Comparison of ENCODE assay signal across 3 cellular contexts in the genomic region with DNA sequence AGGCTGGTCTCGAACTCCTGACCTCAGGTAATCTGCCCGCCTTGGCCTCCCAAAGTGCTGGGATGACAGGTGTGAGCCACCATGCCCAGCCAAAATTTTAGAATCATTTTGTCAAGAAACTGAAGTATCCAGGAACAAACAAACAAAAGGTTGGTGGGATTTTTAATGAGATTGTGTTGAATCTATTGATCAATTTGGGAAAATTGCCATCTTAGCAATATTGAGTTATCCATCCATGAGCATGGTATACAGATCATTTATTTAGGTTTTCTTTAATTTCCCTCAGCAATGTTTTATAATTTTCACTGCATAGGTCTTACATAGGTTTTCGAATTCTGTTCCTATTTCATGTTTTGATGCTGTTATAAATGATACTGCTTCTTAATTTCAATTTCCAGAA.
TF ChIP-seq lines count a peak whose summit lies in the region.

No MANE protein-coding gene starts in this region.

TF ChIP-seq in A549, 52 proteins besides CTCF, POLR2A, EP300 and RAD21:
- no peak for TF ChIP-seq ZSCAN20 (CRISPR knock-in tag; IDR thresholded peaks at IDR 0.05)
- peak; percentile 56 for TF ChIP-seq MAFK (IDR thresholded peaks at IDR 0.05; ENCODE audit: partially characterized antibody)

TF ChIP-seq in HEK293, 187 proteins besides CTCF, POLR2A, EP300 and RAD21:
- TF ChIP-seq ZNF248 (tag by site-specific recombination; IDR thresholded peaks at IDR 0.05) = peak; percentile 68; the same call in 1 of the 2 replicates
- no peak for TF ChIP-seq ZNF530 (tag by site-specific recombination; IDR thresholded peaks at IDR 0.05; ENCODE audit: low read depth)

TF ChIP-seq in K562, 482 proteins besides CTCF, POLR2A, EP300 and RAD21:
- TF ChIP-seq, protein P1, sequence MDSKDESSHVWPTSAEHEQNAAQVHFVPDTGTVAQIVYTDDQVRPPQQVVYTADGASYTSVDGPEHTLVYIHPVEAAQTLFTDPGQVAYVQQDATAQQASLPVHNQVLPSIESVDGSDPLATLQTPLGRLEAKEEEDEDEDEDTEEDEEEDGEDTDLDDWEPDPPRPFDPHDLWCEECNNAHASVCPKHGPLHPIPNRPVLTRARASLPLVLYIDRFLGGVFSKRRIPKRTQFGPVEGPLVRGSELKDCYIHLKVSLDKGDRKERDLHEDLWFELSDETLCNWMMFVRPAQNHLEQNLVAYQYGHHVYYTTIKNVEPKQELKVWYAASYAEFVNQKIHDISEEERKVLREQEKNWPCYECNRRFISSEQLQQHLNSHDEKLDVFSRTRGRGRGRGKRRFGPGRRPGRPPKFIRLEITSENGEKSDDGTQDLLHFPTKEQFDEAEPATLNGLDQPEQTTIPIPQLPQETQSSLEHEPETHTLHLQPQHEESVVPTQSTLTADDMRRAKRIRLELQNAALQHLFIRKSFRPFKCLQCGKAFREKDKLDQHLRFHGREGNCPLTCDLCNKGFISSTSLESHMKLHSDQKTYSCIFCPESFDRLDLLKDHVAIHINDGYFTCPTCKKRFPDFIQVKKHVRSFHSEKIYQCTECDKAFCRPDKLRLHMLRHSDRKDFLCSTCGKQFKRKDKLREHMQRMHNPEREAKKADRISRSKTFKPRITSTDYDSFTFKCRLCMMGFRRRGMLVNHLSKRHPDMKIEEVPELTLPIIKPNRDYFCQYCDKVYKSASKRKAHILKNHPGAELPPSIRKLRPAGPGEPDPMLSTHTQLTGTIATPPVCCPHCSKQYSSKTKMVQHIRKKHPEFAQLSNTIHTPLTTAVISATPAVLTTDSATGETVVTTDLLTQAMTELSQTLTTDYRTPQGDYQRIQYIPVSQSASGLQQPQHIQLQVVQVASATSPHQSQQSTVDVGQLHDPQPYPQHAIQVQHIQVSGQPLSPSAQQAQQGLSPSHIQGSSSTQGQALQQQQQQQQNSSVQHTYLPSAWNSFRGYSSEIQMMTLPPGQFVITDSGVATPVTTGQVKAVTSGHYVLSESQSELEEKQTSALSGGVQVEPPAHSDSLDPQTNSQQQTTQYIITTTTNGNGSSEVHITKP (IDR thresholded peaks at IDR 0.05; ENCODE audit: partially characterized antibody) = no peak
- TF ChIP-seq MAFG (tag; conservative IDR thresholded peaks at IDR 0.05) (peak; percentile 24; the same call in 1 of the 2 replicates), C11orf30 (IDR thresholded peaks at IDR 0.05; ENCODE audit: low read depth) (peak; percentile 15; the same call in 1 of the 2 replicates), CBX2 (IDR thresholded peaks at IDR 0.05; ENCODE audit: insufficient read depth, low read length, poor library complexity, severe bottlenecking) (peak; percentile 89), MAFF (IDR thresholded peaks at IDR 0.05; ENCODE audit: low read length) (peak; percentile 34), ZNF316 (IDR thresholded peaks at IDR 0.05) (peak; percentile 73)
